In genomic region chr5:149453618-149454415, GRCh38 we compare ENCODE assay signal across 11 cellular contexts.
DNase-seq lines count a peak whose midpoint lies in the region; ATAC-seq and TF ChIP-seq lines count a peak whose summit lies in the region.
"Had no signal": no experiment of that assay in that cellular context is flagged by ENCODE, and none has a peak within 500 bp of the region (broad histone marks: within the 10 kb centered on the region; RNA-seq: fewer than 3 reads in every experiment).

No MANE protein-coding gene starts in this region.

- H3K27ac ChIP-seq in breast epithelium (peak overlapping the region; percentile 86 to 94), foreskin keratinocyte (peak overlapping the region; percentile 56), osteoblast (ENCODE audit: low read depth, low read length) (peak overlapping the region; percentile 91), uterus (peak overlapping the region; percentile 86 to 93)

- no peak overlapping the region for H3K27ac Mint-ChIP-seq in MCF 10A (ENCODE audit: low read depth, unreplicated experiment)
- H3K27ac Mint-ChIP-seq: WTC11 had no signal

- H3K79me2 ChIP-seq in osteoblast (ENCODE audit: insufficient read depth, low read length), result no peaks in the 10 kb centered on the region

- TF ChIP-seq POLR2A in breast epithelium (IDR thresholded peaks at IDR 0.05) (no peak), uterus (IDR thresholded peaks at IDR 0.05) (no peak)

- peaks cover 16 to 22% of the 10 kb centered on the region in 2 donors for H3K4me1 ChIP-seq in breast epithelium
- H3K4me1 ChIP-seq in foreskin keratinocyte, result peaks cover 22% of the 10 kb centered on the region
- peaks cover 39% of the 10 kb centered on the region for H3K4me1 ChIP-seq in osteoblast (ENCODE audit: insufficient read depth, low read length)
- peaks cover 26 to 34% of the 10 kb centered on the region in 2 donors for H3K4me1 ChIP-seq in uterus

- H3K9me3 ChIP-seq in breast epithelium (no peaks in the 10 kb centered on the region), osteoblast (ENCODE audit: low read depth, low read length) (no peaks in the 10 kb centered on the region), uterus (no peaks in the 10 kb centered on the region)

- H3K4me3 ChIP-seq in breast epithelium (peak overlapping the region in 1 of 3 donors; percentile 6), osteoblast (ENCODE audit: insufficient read depth, low read length) (no peak overlapping the region), uterus (no peak overlapping the region)

- ATAC-seq in foreskin keratinocyte (no peak), HG02623 (IDR thresholded peaks at IDR 0.05; ENCODE audit: unreplicated experiment) (no peak)

- no peaks in the 10 kb centered on the region for H3K27me3 Mint-ChIP-seq in MCF 10A (ENCODE audit: insufficient read depth, unreplicated experiment)

- H3K36me3 ChIP-seq in breast epithelium, result no peaks in the 10 kb centered on the region
- H3K36me3 ChIP-seq in osteoblast (ENCODE audit: insufficient read depth, low read length), result no peaks in the 10 kb centered on the region
- H3K36me3 ChIP-seq in uterus, result no peaks in the 10 kb centered on the region

- H3K4me1 Mint-ChIP-seq in MCF 10A (ENCODE audit: insufficient read depth, unreplicated experiment), result peaks cover 23% of the 10 kb centered on the region

- H3K36me3 Mint-ChIP-seq in MCF 10A (ENCODE audit: insufficient read depth, unreplicated experiment), result no peaks in the 10 kb centered on the region
- H3K36me3 Mint-ChIP-seq: WTC11 had no signal

- no TSS peak for BruUV-seq in MCF 10A (replicated peaks; lab: Mats Ljungman, UMichigan)

- H2AFZ ChIP-seq in osteoblast (ENCODE audit: low read length), result peak overlapping the region; percentile 66

- H3K9me3 Mint-ChIP-seq in MCF 10A (ENCODE audit: unreplicated experiment), result no peaks in the 10 kb centered on the region
- H3K9me3 Mint-ChIP-seq: WTC11 had no signal

- no peak overlapping the region for H3K4me3 Mint-ChIP-seq in MCF 10A (ENCODE audit: unreplicated experiment)
- H3K4me3 Mint-ChIP-seq: WTC11 had no signal

- TF ChIP-seq CTCF in breast epithelium (IDR thresholded peaks at IDR 0.05) (no peak), MCF 10A (IDR thresholded peaks at IDR 0.05; ENCODE audit: unreplicated experiment) (no peak), foreskin keratinocyte (conservative IDR thresholded peaks at IDR 0.05) (no peak), osteoblast (IDR thresholded peaks at IDR 0.05; ENCODE audit: extremely low read depth, low read depth, low read length) (no peak), uterus (IDR thresholded peaks at IDR 0.05) (no peak)

- peak overlapping the region; percentile 45 for H3K4me2 ChIP-seq in osteoblast (ENCODE audit: insufficient read depth, low read length)

- POLR2A ChIA-PET in MCF 10A (lab: Yijun Ruan, JAX), result interaction anchor here (0.7 to 30.8 kb wide), 5 partner anchors 8 to 96 kb away, joined by 3 to 1058 read pairs (median 5); no protein-coding TSS in a partner anchor

- DNase-seq in breast epithelium (ENCODE audit: low spot score in 2 of 2), result no peak
- DNase-seq in MCF 10A (ENCODE audit: unreplicated experiment), result no peak
- DNase-seq in foreskin keratinocyte, result no peak
- peak; percentile 32 for DNase-seq in osteoblast (ENCODE audit: insufficient read length, low spot score, missing footprints)
- DNase-seq in uterus, result no peak
- no peak for DNase-seq in head of caudate nucleus
- DNase-seq in glomerular visceral epithelial cell (ENCODE audit: extremely low spot score), result no peak
- DNase-seq: activated T-cell treated with anti-CD3 and anti-CD28 coated beads, Interleukin-2, amount 50 U/mL, for 48 hours; NCI-H2081 treated with DMSO at 0.1 percent for 48 hours had no signal

- intact Hi-C loops in breast epithelium (cut with DNase I; ENCODE audit: low total_unique reads), result no loop called here
- intact Hi-C loops in MCF 10A (cut with micrococcal nuclease), result no loop called here
- intact Hi-C loops in uterus (cut with DNase I; ENCODE audit: low total_unique reads), result no loop called here
- intact Hi-C loops in head of caudate nucleus (cut with DNase I), result loop anchor here (10.0 kb wide), 1 partner anchor 51 kb away; no protein-coding TSS in a partner anchor

- H3K27me3 ChIP-seq in breast epithelium (no peaks in the 10 kb centered on the region), foreskin keratinocyte (no peaks in the 10 kb centered on the region), osteoblast (ENCODE audit: insufficient read depth, low read length) (no peaks in the 10 kb centered on the region), uterus (no peaks in the 10 kb centered on the region)

- CTCF ChIA-PET in MCF 10A (lab: Yijun Ruan, JAX), result interaction anchor here (0.6 to 2.8 kb wide), 16 partner anchors 8 to 493 kb away, joined by 3 to 10 read pairs (median 4); partner anchors contain the start of gene CSNK1A1

- H4K20me1 ChIP-seq in osteoblast (ENCODE audit: insufficient read depth, low read length), result no peaks in the 10 kb centered on the region
